ENCODE assay signal across 2 cellular contexts in the genomic region with DNA sequence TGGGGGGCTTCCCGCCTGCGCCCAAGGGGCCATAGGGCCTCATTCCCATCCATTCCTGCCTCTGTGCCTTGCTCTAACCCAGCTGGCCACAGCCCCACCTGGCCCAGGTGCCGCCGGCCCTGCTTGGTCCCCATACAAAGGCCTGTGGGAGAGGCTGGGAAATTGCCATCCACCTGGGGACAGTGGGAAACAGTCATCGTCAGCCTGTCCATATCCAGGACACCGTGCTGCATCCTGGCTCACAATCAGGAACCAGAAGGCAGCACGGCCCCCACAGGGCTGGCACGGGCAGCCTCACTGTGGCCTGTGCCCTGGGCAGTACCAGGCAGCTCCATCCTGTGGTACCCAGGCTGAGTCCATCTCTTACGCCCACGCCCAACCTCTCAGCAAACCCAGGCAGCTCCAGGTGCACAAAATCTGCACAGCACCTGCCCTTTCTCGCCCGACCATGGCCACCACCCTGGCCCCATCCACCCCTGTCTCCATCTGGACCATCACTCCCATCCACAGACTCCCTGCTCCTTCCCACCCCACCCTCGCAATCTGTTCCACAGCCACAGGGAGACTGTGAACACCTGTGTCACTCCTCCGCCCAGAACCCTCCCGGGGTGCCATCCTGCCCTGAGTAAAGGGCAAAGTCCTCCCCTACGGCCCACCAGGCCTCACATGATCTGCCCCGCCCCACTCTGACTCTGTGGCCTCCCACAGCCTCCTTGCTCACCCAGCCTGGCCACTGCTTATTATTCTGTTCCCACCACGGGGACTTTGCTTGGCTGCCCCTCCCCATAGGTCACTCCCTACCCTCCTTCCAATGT.
TF ChIP-seq lines count a peak whose summit lies in the region.

No MANE protein-coding gene starts in this region.

TF ChIP-seq in HEK293, 187 proteins besides CTCF, POLR2A, EP300 and RAD21:
- TF ChIP-seq, protein P1, sequence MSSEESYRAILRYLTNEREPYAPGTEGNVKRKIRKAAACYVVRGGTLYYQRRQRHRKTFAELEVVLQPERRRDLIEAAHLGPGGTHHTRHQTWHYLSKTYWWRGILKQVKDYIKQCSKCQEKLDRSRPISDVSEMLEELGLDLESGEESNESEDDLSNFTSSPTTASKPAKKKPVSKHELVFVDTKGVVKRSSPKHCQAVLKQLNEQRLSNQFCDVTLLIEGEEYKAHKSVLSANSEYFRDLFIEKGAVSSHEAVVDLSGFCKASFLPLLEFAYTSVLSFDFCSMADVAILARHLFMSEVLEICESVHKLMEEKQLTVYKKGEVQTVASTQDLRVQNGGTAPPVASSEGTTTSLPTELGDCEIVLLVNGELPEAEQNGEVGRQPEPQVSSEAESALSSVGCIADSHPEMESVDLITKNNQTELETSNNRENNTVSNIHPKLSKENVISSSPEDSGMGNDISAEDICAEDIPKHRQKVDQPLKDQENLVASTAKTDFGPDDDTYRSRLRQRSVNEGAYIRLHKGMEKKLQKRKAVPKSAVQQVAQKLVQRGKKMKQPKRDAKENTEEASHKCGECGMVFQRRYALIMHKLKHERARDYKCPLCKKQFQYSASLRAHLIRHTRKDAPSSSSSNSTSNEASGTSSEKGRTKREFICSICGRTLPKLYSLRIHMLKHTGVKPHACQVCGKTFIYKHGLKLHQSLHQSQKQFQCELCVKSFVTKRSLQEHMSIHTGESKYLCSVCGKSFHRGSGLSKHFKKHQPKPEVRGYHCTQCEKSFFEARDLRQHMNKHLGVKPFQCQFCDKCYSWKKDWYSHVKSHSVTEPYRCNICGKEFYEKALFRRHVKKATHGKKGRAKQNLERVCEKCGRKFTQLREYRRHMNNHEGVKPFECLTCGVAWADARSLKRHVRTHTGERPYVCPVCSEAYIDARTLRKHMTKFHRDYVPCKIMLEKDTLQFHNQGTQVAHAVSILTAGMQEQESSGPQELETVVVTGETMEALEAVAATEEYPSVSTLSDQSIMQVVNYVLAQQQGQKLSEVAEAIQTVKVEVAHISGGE (tag by site-specific recombination; conservative IDR thresholded peaks at IDR 0.05; ENCODE audit: low read depth): no peak
- TF ChIP-seq SALL2 (tag by site-specific recombination; IDR thresholded peaks at IDR 0.05; ENCODE audit: borderline replicate concordance): no peak
- 0 out of 2 replicates have a peak, but pooled peaks have one; percentile 16 for TF ChIP-seq ZNF600 (tag by site-specific recombination; IDR thresholded peaks at IDR 0.05)
- no peak for TF ChIP-seq MZF1 (tag by site-specific recombination; IDR thresholded peaks at IDR 0.05; ENCODE audit: borderline replicate concordance)
- TF ChIP-seq KLF1 (tag by site-specific recombination; IDR thresholded peaks at IDR 0.05): peak; percentile 28
- peak; percentile 61 for TF ChIP-seq ZFHX2 (tag by site-specific recombination; conservative IDR thresholded peaks at IDR 0.05)
- 0 out of 2 replicates have a peak, but pooled peaks have one; percentile 9 for TF ChIP-seq ZNF311 (tag by site-specific recombination; IDR thresholded peaks at IDR 0.05; ENCODE audit: borderline replicate concordance)
- TF ChIP-seq GLI2 (tag by site-specific recombination; IDR thresholded peaks at IDR 0.05; ENCODE audit: borderline replicate concordance, low read depth): no peak
- no peak for TF ChIP-seq ZNF341 (tag by site-specific recombination; IDR thresholded peaks at IDR 0.05; ENCODE audit: low read depth)
- peak; percentile 84 for TF ChIP-seq EGR2 (tag by site-specific recombination; IDR thresholded peaks at IDR 0.05; ENCODE audit: low read depth)
- TF ChIP-seq ZSCAN4 (tag by site-specific recombination; IDR thresholded peaks at IDR 0.05): no peak
- no peak for TF ChIP-seq ZNF677 (tag by site-specific recombination; IDR thresholded peaks at IDR 0.05)
- TF ChIP-seq ZNF664 (tag by site-specific recombination; IDR thresholded peaks at IDR 0.05): no peak
- no peak for TF ChIP-seq REST (tag by site-specific recombination; IDR thresholded peaks at IDR 0.05)

TF ChIP-seq in K562, 482 proteins besides CTCF, POLR2A, EP300 and RAD21:
- TF ChIP-seq, protein P2, sequence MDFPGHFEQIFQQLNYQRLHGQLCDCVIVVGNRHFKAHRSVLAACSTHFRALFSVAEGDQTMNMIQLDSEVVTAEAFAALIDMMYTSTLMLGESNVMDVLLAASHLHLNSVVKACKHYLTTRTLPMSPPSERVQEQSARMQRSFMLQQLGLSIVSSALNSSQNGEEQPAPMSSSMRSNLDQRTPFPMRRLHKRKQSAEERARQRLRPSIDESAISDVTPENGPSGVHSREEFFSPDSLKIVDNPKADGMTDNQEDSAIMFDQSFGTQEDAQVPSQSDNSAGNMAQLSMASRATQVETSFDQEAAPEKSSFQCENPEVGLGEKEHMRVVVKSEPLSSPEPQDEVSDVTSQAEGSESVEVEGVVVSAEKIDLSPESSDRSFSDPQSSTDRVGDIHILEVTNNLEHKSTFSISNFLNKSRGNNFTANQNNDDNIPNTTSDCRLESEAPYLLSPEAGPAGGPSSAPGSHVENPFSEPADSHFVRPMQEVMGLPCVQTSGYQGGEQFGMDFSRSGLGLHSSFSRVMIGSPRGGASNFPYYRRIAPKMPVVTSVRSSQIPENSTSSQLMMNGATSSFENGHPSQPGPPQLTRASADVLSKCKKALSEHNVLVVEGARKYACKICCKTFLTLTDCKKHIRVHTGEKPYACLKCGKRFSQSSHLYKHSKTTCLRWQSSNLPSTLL (IDR thresholded peaks at IDR 0.05): no peak
- TF ChIP-seq EGR1 (conservative IDR thresholded peaks at IDR 0.05): 0 out of 2 replicates have a peak, but pooled peaks have one; percentile 15
